ENCODE assay signal across 24 cellular contexts in genomic region chr3:109943181-109943580, GRCh38.
"Had no signal": no experiment of that assay in that cellular context is flagged by ENCODE, and none has a peak within 500 bp of the region (broad histone marks: within the 10 kb centered on the region; RNA-seq: fewer than 3 reads in every experiment).

No MANE protein-coding gene starts in this region.

- H3K36me3 ChIP-seq: thoracic aorta, vagina, WERI-Rb-1 had no signal

- H3K4me3 Mint-ChIP-seq: activated CD4-positive, alpha-beta T cell treated with anti-CD3 and anti-CD28 coated beads, Interleukin-2, amount 10 ng/mL, durations not matched to agents 7 days and 5 days; activated CD8-positive, alpha-beta memory T cell treated with anti-CD3 and anti-CD28 coated beads, Interleukin-2, amount 10 ng/mL, durations not matched to agents 7 days and 5 days; activated CD8-positive, alpha-beta T cell treated with anti-CD3 and anti-CD28 coated beads for 36 hours; activated naive CD4-positive, alpha-beta T cell treated with anti-CD3 and anti-CD28 coated beads, Interleukin-2, amount 50 U/mL, for 24 hours; brain; naive B cell; neural crest cell; T-helper 2 cell treated with Interferon-gamma antibody and Interleukin-4, amounts not matched to agents 5 μg/mL and 100 μg/mL, for 36 hours; type B pancreatic cell had no signal

- H3K9me3 Mint-ChIP-seq: activated CD4-positive, alpha-beta T cell treated with anti-CD3 and anti-CD28 coated beads, Interleukin-2, amount 10 ng/mL, durations not matched to agents 7 days and 5 days; activated CD8-positive, alpha-beta T cell treated with anti-CD3 and anti-CD28 coated beads for 36 hours; activated naive CD4-positive, alpha-beta T cell treated with anti-CD3 and anti-CD28 coated beads, Interleukin-2, amount 50 U/mL, for 24 hours; neural crest cell; T-helper 2 cell treated with Interferon-gamma antibody and Interleukin-4, amounts not matched to agents 5 μg/mL and 100 μg/mL, for 36 hours; type B pancreatic cell had no signal

- H3K4me3 ChIP-seq: lung, thoracic aorta, vagina had no signal

- ATAC-seq: activated CD8-positive, alpha-beta memory T cell treated with anti-CD3 and anti-CD28 coated beads, Interleukin-2, amount 10 ng/mL, durations not matched to agents 7 days and 5 days; activated CD8-positive, alpha-beta T cell treated with anti-CD3 and anti-CD28 coated beads for 36 hours; left lobe of liver; sciatic nerve had no signal

- H3K27ac ChIP-seq: thoracic aorta, vagina, WERI-Rb-1 had no signal

- DNase-seq: activated CD4-positive, alpha-beta T cell treated with anti-CD3 and anti-CD28 coated beads, Interleukin-2, amount 10 ng/mL, durations not matched to agents 7 days and 5 days; activated CD4-positive, CD25-positive, alpha-beta regulatory T cell treated with anti-CD3 and anti-CD28 coated beads, Interleukin-2, amount 50 U/mL, for 72 hours; activated CD8-positive, alpha-beta memory T cell treated with anti-CD3 and anti-CD28 coated beads, Interleukin-2, amount 10 ng/mL, durations not matched to agents 7 days and 5 days; activated CD8-positive, alpha-beta T cell treated with anti-CD3 and anti-CD28 coated beads for 36 hours; activated gamma-delta T cell; activated T-cell treated with anti-CD3 and anti-CD28 coated beads for 4 hours; aorta; effector memory CD4-positive, alpha-beta T cell; kidney; naive B cell; occipital lobe; stimulated activated CD4-positive, alpha-beta T cell treated with anti-CD3 and anti-CD28 coated beads, Interleukin-4, amount 100 ng/mL, for 1 hour; stimulated activated naive CD4-positive, alpha-beta T cell had no signal

- H3K4me1 ChIP-seq: vagina had no signal

- H3K27ac Mint-ChIP-seq: activated CD4-positive, alpha-beta T cell treated with anti-CD3 and anti-CD28 coated beads, Interleukin-2, amount 10 ng/mL, durations not matched to agents 7 days and 5 days; activated CD8-positive, alpha-beta memory T cell treated with anti-CD3 and anti-CD28 coated beads, Interleukin-2, amount 10 ng/mL, durations not matched to agents 7 days and 5 days; activated CD8-positive, alpha-beta T cell treated with anti-CD3 and anti-CD28 coated beads for 36 hours; activated naive CD4-positive, alpha-beta T cell treated with anti-CD3 and anti-CD28 coated beads, Interleukin-2, amount 50 U/mL, for 24 hours; brain; naive B cell; T-helper 2 cell treated with Interferon-gamma antibody and Interleukin-4, amounts not matched to agents 5 μg/mL and 100 μg/mL, for 36 hours; type B pancreatic cell had no signal

- H3K9me3 ChIP-seq: thoracic aorta, vagina had no signal

- H3K27me3 Mint-ChIP-seq: activated CD4-positive, alpha-beta T cell treated with anti-CD3 and anti-CD28 coated beads, Interleukin-2, amount 10 ng/mL, durations not matched to agents 7 days and 5 days; activated CD8-positive, alpha-beta memory T cell treated with anti-CD3 and anti-CD28 coated beads, Interleukin-2, amount 10 ng/mL, durations not matched to agents 7 days and 5 days; activated CD8-positive, alpha-beta T cell treated with anti-CD3 and anti-CD28 coated beads for 36 hours; activated naive CD4-positive, alpha-beta T cell treated with anti-CD3 and anti-CD28 coated beads, Interleukin-2, amount 50 U/mL, for 24 hours; naive B cell; type B pancreatic cell had no signal

- H3K27me3 ChIP-seq: vagina had no signal

- H3K4me1 Mint-ChIP-seq: activated CD4-positive, alpha-beta T cell treated with anti-CD3 and anti-CD28 coated beads, Interleukin-2, amount 10 ng/mL, durations not matched to agents 7 days and 5 days; activated CD8-positive, alpha-beta memory T cell treated with anti-CD3 and anti-CD28 coated beads, Interleukin-2, amount 10 ng/mL, durations not matched to agents 7 days and 5 days; activated naive CD4-positive, alpha-beta T cell treated with anti-CD3 and anti-CD28 coated beads, Interleukin-2, amount 50 U/mL, for 24 hours; brain; naive B cell; neural crest cell had no signal

- H3K36me3 Mint-ChIP-seq: activated naive CD4-positive, alpha-beta T cell treated with anti-CD3 and anti-CD28 coated beads, Interleukin-2, amount 50 U/mL, for 24 hours; brain; naive B cell; type B pancreatic cell had no signal
